In genomic region chr19:35729763-35730162, GRCh38 we compare ENCODE assay signal across 20 cellular contexts. TPM values are rescaled to one million over a fixed set of nuclear protein-coding genes. Genes with fewer than 3 reads are reported as not detected.
DNase-seq lines count a peak whose midpoint lies in the region; ATAC-seq, FAIRE-seq and TF ChIP-seq lines count a peak whose summit lies in the region.
"Had no signal": no experiment of that assay in that cellular context is flagged by ENCODE, and none has a peak within 500 bp of the region (broad histone marks: within the 10 kb centered on the region; RNA-seq: fewer than 3 reads in every experiment).

No MANE protein-coding gene starts in this region.

- intact Hi-C loops in HepG2 (cut with micrococcal nuclease; ENCODE audit: unreplicated experiment) = no loop called here
- intact Hi-C loops in PC-3 (cut with micrococcal nuclease) = no loop called here

- FAIRE-seq in HepG2 (lab: Jason Lieb, UNC) = no peak
- FAIRE-seq: A549, G401.6, GM18507 had no signal

- BruUV-seq in HepG2 (replicated peaks; lab: Mats Ljungman, UMichigan) (no TSS peak), PC-3 (replicated peaks; lab: Mats Ljungman, UMichigan) (no TSS peak)

- no peaks in the 10 kb centered on the region for H3K9me3 Mint-ChIP-seq in stimulated activated naive CD8-positive, alpha-beta T cell treated with anti-CD3 and anti-CD28 coated beads, Interleukin-15, Interleukin-2, amounts not matched to agents 100 ng/mL and 50 ng/mL, for 24 hours
- H3K9me3 Mint-ChIP-seq in activated T-helper 17 cell treated with anti-CD3 and anti-CD28 coated beads, Interleukin-2, amount 50 U/mL, for 72 hours = no peaks in the 10 kb centered on the region
- no peaks in the 10 kb centered on the region for H3K9me3 Mint-ChIP-seq in type B pancreatic cell
- H3K9me3 Mint-ChIP-seq: CD4-positive, alpha-beta memory T cell; H9; IgD-negative memory B cell had no signal

- no peak for TF ChIP-seq RAD21 in HepG2 (CRISPR knock-in tag; IDR thresholded peaks at IDR 0.05)

- no peaks in the 10 kb centered on the region for H3F3A ChIP-seq in PC-3 (ENCODE audit: low read length, unreplicated experiment)

- TF ChIP-seq EP300 in HepG2 (IDR thresholded peaks at IDR 0.05; ENCODE audit: low read depth in 2 of 2, low read length in 2 of 2) = no peak
- TF ChIP-seq EP300 in HepG2 (CRISPR knock-in tag; IDR thresholded peaks at IDR 0.05; ENCODE audit: borderline replicate concordance) = no peak
- no peak for TF ChIP-seq EP300 in tibial nerve (IDR thresholded peaks at IDR 0.05)

- H3K4me1 ChIP-seq in HepG2 (ENCODE audit: insufficient read depth, low read length) = no peaks in the 10 kb centered on the region
- no peaks in the 10 kb centered on the region for H3K4me1 ChIP-seq in PC-3 (ENCODE audit: insufficient read depth, low read length)
- H3K4me1 ChIP-seq in tibial nerve = no peaks in the 10 kb centered on the region
- H3K4me1 ChIP-seq: A549, BE2C had no signal

- no peak for TF ChIP-seq POLR2A in HepG2 (IDR thresholded peaks at IDR 0.05; ENCODE audit: insufficient read depth in 1 of 2, low read depth in 2 of 2, low read length in 2 of 2)
- TF ChIP-seq POLR2A in tibial nerve (IDR thresholded peaks at IDR 0.05) = no peak

- H3K4me3 Mint-ChIP-seq in stimulated activated naive CD8-positive, alpha-beta T cell treated with anti-CD3 and anti-CD28 coated beads, Interleukin-15, Interleukin-2, amounts not matched to agents 100 ng/mL and 50 ng/mL, for 24 hours = no peak overlapping the region
- H3K4me3 Mint-ChIP-seq in activated T-helper 17 cell treated with anti-CD3 and anti-CD28 coated beads, Interleukin-2, amount 50 U/mL, for 72 hours = no peak overlapping the region
- no peak overlapping the region for H3K4me3 Mint-ChIP-seq in type B pancreatic cell
- H3K4me3 Mint-ChIP-seq: CD4-positive, alpha-beta memory T cell; H9; IgD-negative memory B cell had no signal

- H3K36me3 Mint-ChIP-seq in stimulated activated naive CD8-positive, alpha-beta T cell treated with anti-CD3 and anti-CD28 coated beads, Interleukin-15, Interleukin-2, amounts not matched to agents 100 ng/mL and 50 ng/mL, for 24 hours (ENCODE audit: low read depth) = peaks cover 72% of the 10 kb centered on the region
- peaks cover 88% of the 10 kb centered on the region for H3K36me3 Mint-ChIP-seq in activated T-helper 17 cell treated with anti-CD3 and anti-CD28 coated beads, Interleukin-2, amount 50 U/mL, for 72 hours (ENCODE audit: low read depth)
- H3K36me3 Mint-ChIP-seq in type B pancreatic cell = peaks cover 14% of the 10 kb centered on the region

- no peak for DNase-seq in stimulated activated naive CD8-positive, alpha-beta T cell treated with anti-CD3 and anti-CD28 coated beads, Interleukin-15, Interleukin-2, amounts not matched to agents 100 U/mL and 50 U/mL, for 24 hours
- DNase-seq in HepG2 (ENCODE audit: low spot score) (no peak), type B pancreatic cell (ENCODE audit: extremely low spot score, unreplicated experiment) (no peak), PC-3 (no peak), SW480 (ENCODE audit: low spot score) (no peak), tibial nerve (ENCODE audit: low spot score in 2 of 2) (no peak)
- DNase-seq: BE2C; CD4-positive, alpha-beta memory T cell; DMS153; DMS79 treated with DMSO at 0.1 percent for 48 hours; EL; GOT3; H9 had no signal

- H4K20me1 ChIP-seq in HepG2 (ENCODE audit: insufficient read depth, low read length) = no peaks in the 10 kb centered on the region
- H4K20me1 ChIP-seq in PC-3 (ENCODE audit: low read length) = no peaks in the 10 kb centered on the region

- H3K27ac ChIP-seq in HepG2 (ENCODE audit: extremely low read length, insufficient read depth, low read length) (no peak overlapping the region), PC-3 (ENCODE audit: low read length) (no peak overlapping the region), tibial nerve (no peak overlapping the region)
- H3K27ac ChIP-seq: A549, C4-2B had no signal

- in situ Hi-C loops in HepG2 (cut with HindIII; ENCODE audit: extremely low pct_ligation_motif_present, low pct_unique_long_range_greater_than_20kb) = no loop called here

- WGBS in HepG2 (ENCODE audit: low lambda C conversion rate) = 83% methylated on average over 4 of the region's 11 CpGs
- WGBS in tibial nerve, 2 donors = 89 to 90% methylated on average over 11 of the region's 11 CpGs

- peaks cover 60 to 94% of the 10 kb centered on the region in 2 experiments; a peak in 4 of 5 replicates for H3K36me3 ChIP-seq in HepG2 (replicated peaks in 1 of 2; ENCODE audit: control insufficient read depth in 1 of 2, insufficient read depth in 2 of 2, low read length in 2 of 2)
- peaks cover 5% of the 10 kb centered on the region for H3K36me3 ChIP-seq in PC-3 (ENCODE audit: low read depth, low read length)
- peaks cover 5 to 100% (median 63%) of the 10 kb centered on the region in 3 donors for H3K36me3 ChIP-seq in tibial nerve

- no peaks in the 10 kb centered on the region for H3K9me2 ChIP-seq in PC-3 (replicated peaks; ENCODE audit: low read length)

- H3K27me3 ChIP-seq in HepG2 (ENCODE audit: control insufficient read depth in 1 of 2, insufficient read depth in 2 of 2, low read length in 2 of 2) (no peaks in the 10 kb centered on the region), PC-3 (ENCODE audit: low read length) (no peaks in the 10 kb centered on the region), tibial nerve (no peaks in the 10 kb centered on the region)
- H3K27me3 ChIP-seq: BE2C had no signal

- peak overlapping the region; percentile 70 for H3K27ac Mint-ChIP-seq in stimulated activated naive CD8-positive, alpha-beta T cell treated with anti-CD3 and anti-CD28 coated beads, Interleukin-15, Interleukin-2, amounts not matched to agents 100 ng/mL and 50 ng/mL, for 24 hours
- H3K27ac Mint-ChIP-seq in activated T-helper 17 cell treated with anti-CD3 and anti-CD28 coated beads, Interleukin-2, amount 50 U/mL, for 72 hours = peak overlapping the region; percentile 38
- peak overlapping the region; percentile 56 for H3K27ac Mint-ChIP-seq in type B pancreatic cell
- H3K27ac Mint-ChIP-seq: H9 had no signal

- ATAC-seq in stimulated activated naive CD8-positive, alpha-beta T cell treated with anti-CD3 and anti-CD28 coated beads, Interleukin-15, Interleukin-2, amounts not matched to agents 100 U/mL and 50 U/mL, for 24 hours = no peak
- ATAC-seq in activated T-helper 17 cell treated with anti-CD3 and anti-CD28 coated beads, Interleukin-2, amount 50 U/mL, for 72 hours (replicated peaks) = no peak
- ATAC-seq in HepG2 (no peak), PC-3 (no peak)
- ATAC-seq: A549 had no signal

- no peaks in the 10 kb centered on the region for H3K4me1 Mint-ChIP-seq in stimulated activated naive CD8-positive, alpha-beta T cell treated with anti-CD3 and anti-CD28 coated beads, Interleukin-15, Interleukin-2, amounts not matched to agents 100 ng/mL and 50 ng/mL, for 24 hours (ENCODE audit: low read depth)
- peaks cover 15% of the 10 kb centered on the region for H3K4me1 Mint-ChIP-seq in activated T-helper 17 cell treated with anti-CD3 and anti-CD28 coated beads, Interleukin-2, amount 50 U/mL, for 72 hours
- H3K4me1 Mint-ChIP-seq in type B pancreatic cell (ENCODE audit: unreplicated experiment) = peaks cover 5% of the 10 kb centered on the region
- H3K4me1 Mint-ChIP-seq: H9, IgD-negative memory B cell had no signal

- TF ChIP-seq CTCF in HepG2 (CRISPR knock-in tag; IDR thresholded peaks at IDR 0.05) (no peak), type B pancreatic cell (conservative IDR thresholded peaks at IDR 0.05) (no peak), PC-3 (conservative IDR thresholded peaks at IDR 0.05; ENCODE audit: low read depth, low read length) (no peak), tibial nerve (IDR thresholded peaks at IDR 0.05) (no peak)

- H3K4me2 ChIP-seq in HepG2 (ENCODE audit: low read depth, low read length) (no peak overlapping the region), PC-3 (ENCODE audit: low read length) (no peak overlapping the region)
- H3K4me2 ChIP-seq: A549 had no signal

- H3K9me3 ChIP-seq in HepG2 (ENCODE audit: low read length) (no peaks in the 10 kb centered on the region), PC-3 (ENCODE audit: low read length) (no peaks in the 10 kb centered on the region), tibial nerve (no peaks in the 10 kb centered on the region)
- H3K9me3 ChIP-seq: A549, BE2C had no signal

- no peak overlapping the region for H3K4me3 ChIP-seq in HepG2 (replicated peaks in 1 of 3; ENCODE audit: insufficient read depth in 1 of 3, low read depth in 2 of 3, low read length in 3 of 3)
- no peak overlapping the region for H3K4me3 ChIP-seq in PC-3 (ENCODE audit: low read length)
- no peak overlapping the region for H3K4me3 ChIP-seq in tibial nerve
- H3K4me3 ChIP-seq: A549 had no signal

- H3K9ac ChIP-seq in HepG2 (ENCODE audit: insufficient read depth, low read depth, low read length) (no peak overlapping the region), PC-3 (ENCODE audit: low read length) (no peak overlapping the region)

- H3K79me2 ChIP-seq in HepG2 (ENCODE audit: insufficient read depth, low read length) = no peaks in the 10 kb centered on the region
- no peaks in the 10 kb centered on the region for H3K79me2 ChIP-seq in PC-3 (ENCODE audit: low read length)

- H2AFZ ChIP-seq in HepG2 (ENCODE audit: low read length) (no peak overlapping the region), PC-3 (ENCODE audit: low read length) (no peak overlapping the region)

- POLR2A ChIA-PET in HepG2 (lab: Yijun Ruan, JAX) = interaction anchor here (1.0 to 3.6 kb wide), 2 partner anchors 10 to 11 kb away, joined by 3 to 11 read pairs; no protein-coding TSS in a partner anchor
- POLR2A ChIA-PET in PC-3 (lab: Charles Lee; ENCODE audit: unreplicated experiment) = no interaction called here

- CTCF ChIA-PET in HepG2 (lab: Yijun Ruan, JAX; ENCODE audit: low intra/inter-chr PET ratio, low total read pairs) = no interaction called here
- CTCF ChIA-PET in PC-3 (lab: Charles Lee) = no interaction called here

- H3K27me3 Mint-ChIP-seq in stimulated activated naive CD8-positive, alpha-beta T cell treated with anti-CD3 and anti-CD28 coated beads, Interleukin-15, Interleukin-2, amounts not matched to agents 100 ng/mL and 50 ng/mL, for 24 hours = no peaks in the 10 kb centered on the region
- no peaks in the 10 kb centered on the region for H3K27me3 Mint-ChIP-seq in activated T-helper 17 cell treated with anti-CD3 and anti-CD28 coated beads, Interleukin-2, amount 50 U/mL, for 72 hours
- no peaks in the 10 kb centered on the region for H3K27me3 Mint-ChIP-seq in type B pancreatic cell
- H3K27me3 Mint-ChIP-seq: CD4-positive, alpha-beta memory T cell; IgD-negative memory B cell had no signal

RNA-seq across cellular contexts. Expression of gene KMT2B, which starts 12.0 kb away (rescaled TPM):
- 100 to 1,000 TPM in 1 of 2 donors, 10 to 100 TPM in 1; 67.4 to 117 TPM for total RNA-seq in activated T-helper 17 cell treated with anti-CD3 and anti-CD28 coated beads, Interleukin-2, amount 50 U/mL, for 72 hours
- 6.2 TPM in 2 replicates for total RNA-seq in HepG2 (2016; rRNA removed; fragmentation: Illumina TruSeq; extraction: Trizol)
- total RNA-seq in HepG2 (2016; cell fraction: cytosol; rRNA removed; fragmentation: Illumina TruSeq; extraction: Trizol; ENCODE audit: low read depth) = 2.6 TPM in 2 replicates
- total RNA-seq in HepG2 (2016; cell fraction: insoluble cytoplasmic fraction; rRNA removed; fragmentation: Illumina TruSeq; extraction: Trizol) = 4.4 and 5.3 TPM in 2 replicates
- 3.8 and 4.1 TPM in 2 replicates for total RNA-seq in HepG2 (2016; cell fraction: membrane; rRNA removed; fragmentation: Illumina TruSeq; extraction: Trizol)
- 14.7 and 15.4 TPM in 2 replicates for total RNA-seq in HepG2 (2016; cell fraction: nucleus; rRNA removed; fragmentation: Illumina TruSeq; extraction: Trizol)
- polyA plus RNA-seq in HepG2 (2011; rRNA removed) = 16.9 and 19.2 TPM in 2 replicates
- 9.3 and 10.9 TPM in 2 replicates for polyA plus RNA-seq in HepG2 (2011; cell fraction: cytosol; rRNA removed)
- polyA plus RNA-seq in HepG2 (2011; cell fraction: nucleus; rRNA removed) = 113 and 130 TPM in 2 replicates
- polyA plus RNA-seq in HepG2 (2012) = 20.4 and 30.9 TPM in 2 replicates
- 2.5 and 3.0 TPM in 2 replicates for polyA plus RNA-seq in HepG2 (2016; cell fraction: cytosol; fragmentation: Illumina TruSeq; extraction: Trizol; ENCODE audit: low read depth)
- polyA plus RNA-seq in HepG2 (2016; cell fraction: insoluble cytoplasmic fraction; fragmentation: Illumina TruSeq; extraction: Trizol; ENCODE audit: low read depth) = 10.8 and 11.6 TPM in 2 replicates
- 5.5 and 6.5 TPM in 2 replicates for polyA plus RNA-seq in HepG2 (2016; cell fraction: membrane; fragmentation: Illumina TruSeq; extraction: Trizol; ENCODE audit: low read depth)
- 69.3 and 89.2 TPM in 2 replicates for polyA plus RNA-seq in HepG2 (2016; cell fraction: nucleus; fragmentation: Illumina TruSeq; extraction: Trizol; ENCODE audit: insufficient read depth, low read depth)
- 11.1 and 11.4 TPM in 2 replicates for polyA minus RNA-seq in HepG2 (2011; rRNA and poly(A)+ RNA removed; ENCODE audit: low replicate concordance)
- polyA minus RNA-seq in HepG2 (2011; cell fraction: cytosol; rRNA and poly(A)+ RNA removed) = 4.3 and 4.4 TPM in 2 replicates
- polyA minus RNA-seq in HepG2 (2011; cell fraction: nucleus; rRNA and poly(A)+ RNA removed) = 13.3 and 13.6 TPM in 2 replicates
- total RNA-seq in type B pancreatic cell (ENCODE audit: low replicate concordance) = 52.3 and 55.4 TPM in 2 replicates
- total RNA-seq in PC-3 (2014; rRNA removed) = 10.8 and 23.4 TPM in 2 replicates
- total RNA-seq in tibial nerve = 10 to 100 TPM; 12.9 to 38.7 (median 25.5) TPM

RNA-seq across cellular contexts. Expression of gene IGFLR1, which starts 12.5 kb away (rescaled TPM):
- total RNA-seq in activated T-helper 17 cell treated with anti-CD3 and anti-CD28 coated beads, Interleukin-2, amount 50 U/mL, for 72 hours = 100 to 1,000 TPM in 1 of 2 donors, 10 to 100 TPM in 1; 42.3 to 153 TPM
- total RNA-seq in HepG2 (2016; rRNA removed; fragmentation: Illumina TruSeq; extraction: Trizol) (3.4 and 5.4 TPM in 2 replicates), type B pancreatic cell (ENCODE audit: low replicate concordance) (1.5 and 3.8 TPM in 2 replicates), PC-3 (2014; rRNA removed) (0.81 and 9.3 TPM in 2 replicates), tibial nerve (10 to 100 TPM in 2 of 4 donors, 1 to 10 TPM in 2; 4.8 to 25.5 (median 10.7) TPM)
- 9.3 and 12.1 TPM in 2 replicates for total RNA-seq in HepG2 (2016; cell fraction: cytosol; rRNA removed; fragmentation: Illumina TruSeq; extraction: Trizol; ENCODE audit: low read depth)
- 3.8 and 6.5 TPM in 2 replicates for total RNA-seq in HepG2 (2016; cell fraction: insoluble cytoplasmic fraction; rRNA removed; fragmentation: Illumina TruSeq; extraction: Trizol)
- 11.9 and 15.5 TPM in 2 replicates for total RNA-seq in HepG2 (2016; cell fraction: membrane; rRNA removed; fragmentation: Illumina TruSeq; extraction: Trizol)
- total RNA-seq in HepG2 (2016; cell fraction: nucleus; rRNA removed; fragmentation: Illumina TruSeq; extraction: Trizol) = 2.7 and 3.9 TPM in 2 replicates
- 7.4 and 8.9 TPM in 2 replicates for polyA plus RNA-seq in HepG2 (2011; rRNA removed)
- 6.5 and 8.4 TPM in 2 replicates for polyA plus RNA-seq in HepG2 (2011; cell fraction: cytosol; rRNA removed)
- polyA plus RNA-seq in HepG2 (2011; cell fraction: nucleus; rRNA removed) = 22.4 and 23.0 TPM in 2 replicates
- polyA plus RNA-seq in HepG2 (2012) = 2.8 and 4.2 TPM in 2 replicates
- polyA plus RNA-seq in HepG2 (2016; cell fraction: cytosol; fragmentation: Illumina TruSeq; extraction: Trizol; ENCODE audit: low read depth) = 22.3 and 24.5 TPM in 2 replicates
- 6.5 and 10.6 TPM in 2 replicates for polyA plus RNA-seq in HepG2 (2016; cell fraction: insoluble cytoplasmic fraction; fragmentation: Illumina TruSeq; extraction: Trizol; ENCODE audit: low read depth)
- 24.0 and 25.4 TPM in 2 replicates for polyA plus RNA-seq in HepG2 (2016; cell fraction: membrane; fragmentation: Illumina TruSeq; extraction: Trizol; ENCODE audit: low read depth)
- 11.7 and 17.1 TPM in 2 replicates for polyA plus RNA-seq in HepG2 (2016; cell fraction: nucleus; fragmentation: Illumina TruSeq; extraction: Trizol; ENCODE audit: insufficient read depth, low read depth)
- 4.9 and 7.7 TPM in 2 replicates for polyA minus RNA-seq in HepG2 (2011; rRNA and poly(A)+ RNA removed; ENCODE audit: low replicate concordance)
- polyA minus RNA-seq in HepG2 (2011; cell fraction: cytosol; rRNA and poly(A)+ RNA removed) = 1.3 and 3.7 TPM in 2 replicates
- 2.8 and 3.2 TPM in 2 replicates for polyA minus RNA-seq in HepG2 (2011; cell fraction: nucleus; rRNA and poly(A)+ RNA removed)

RNA-seq across cellular contexts. Expression of gene U2AF1L4, which starts 15.5 kb away (rescaled TPM):
- 10 to 100 TPM; 17.8 to 21.6 TPM for total RNA-seq in activated T-helper 17 cell treated with anti-CD3 and anti-CD28 coated beads, Interleukin-2, amount 50 U/mL, for 72 hours
- total RNA-seq in HepG2 (2016; rRNA removed; fragmentation: Illumina TruSeq; extraction: Trizol) = 4.7 and 7.9 TPM in 2 replicates
- 2.5 and 3.0 TPM in 2 replicates for total RNA-seq in HepG2 (2016; cell fraction: cytosol; rRNA removed; fragmentation: Illumina TruSeq; extraction: Trizol; ENCODE audit: low read depth)
- 3.4 and 7.8 TPM in 2 replicates for total RNA-seq in HepG2 (2016; cell fraction: insoluble cytoplasmic fraction; rRNA removed; fragmentation: Illumina TruSeq; extraction: Trizol)
- 4.2 and 5.2 TPM in 2 replicates for total RNA-seq in HepG2 (2016; cell fraction: membrane; rRNA removed; fragmentation: Illumina TruSeq; extraction: Trizol)
- total RNA-seq in HepG2 (2016; cell fraction: nucleus; rRNA removed; fragmentation: Illumina TruSeq; extraction: Trizol) = 8.5 and 9.9 TPM in 2 replicates
- 14.2 and 15.4 TPM in 2 replicates for polyA plus RNA-seq in HepG2 (2011; rRNA removed)
- 6.5 and 9.4 TPM in 2 replicates for polyA plus RNA-seq in HepG2 (2011; cell fraction: cytosol; rRNA removed)
- polyA plus RNA-seq in HepG2 (2011; cell fraction: nucleus; rRNA removed) = 90.7 and 113 TPM in 2 replicates
- 8.2 and 8.6 TPM in 2 replicates for polyA plus RNA-seq in HepG2 (2012)
- polyA plus RNA-seq in HepG2 (2016; cell fraction: cytosol; fragmentation: Illumina TruSeq; extraction: Trizol; ENCODE audit: low read depth) = 3.5 and 5.0 TPM in 2 replicates
- 4.8 and 6.9 TPM in 2 replicates for polyA plus RNA-seq in HepG2 (2016; cell fraction: insoluble cytoplasmic fraction; fragmentation: Illumina TruSeq; extraction: Trizol; ENCODE audit: low read depth)
- 5.2 and 5.8 TPM in 2 replicates for polyA plus RNA-seq in HepG2 (2016; cell fraction: membrane; fragmentation: Illumina TruSeq; extraction: Trizol; ENCODE audit: low read depth)
- 36.4 and 41.6 TPM in 2 replicates for polyA plus RNA-seq in HepG2 (2016; cell fraction: nucleus; fragmentation: Illumina TruSeq; extraction: Trizol; ENCODE audit: insufficient read depth, low read depth)
- polyA minus RNA-seq in HepG2 (2011; rRNA and poly(A)+ RNA removed; ENCODE audit: low replicate concordance) = 9.3 and 10.1 TPM in 2 replicates
- 1.6 and 1.9 TPM in 2 replicates for polyA minus RNA-seq in HepG2 (2011; cell fraction: cytosol; rRNA and poly(A)+ RNA removed)
- 17.0 and 19.3 TPM in 2 replicates for polyA minus RNA-seq in HepG2 (2011; cell fraction: nucleus; rRNA and poly(A)+ RNA removed)
- total RNA-seq in type B pancreatic cell (ENCODE audit: low replicate concordance) = 22.2 and 25.4 TPM in 2 replicates
- 7.8 and 16.4 TPM in 2 replicates for total RNA-seq in PC-3 (2014; rRNA removed)
- total RNA-seq in tibial nerve = 10 to 100 TPM; 17.8 to 51.1 (median 43.2) TPM

RNA-seq across cellular contexts. Expression of gene PSENEN, which starts 15.7 kb away (rescaled TPM):
- 10 to 100 TPM; 34.0 to 51.2 TPM for total RNA-seq in activated T-helper 17 cell treated with anti-CD3 and anti-CD28 coated beads, Interleukin-2, amount 50 U/mL, for 72 hours
- total RNA-seq in HepG2 (2016; rRNA removed; fragmentation: Illumina TruSeq; extraction: Trizol) (20.0 and 34.2 TPM in 2 replicates), type B pancreatic cell (ENCODE audit: low replicate concordance) (74.2 and 85.4 TPM in 2 replicates), PC-3 (2014; rRNA removed) (34.3 and 42.9 TPM in 2 replicates), tibial nerve (10 to 100 TPM; 33.1 to 46.7 (median 40.3) TPM)
- 8.3 and 8.7 TPM in 2 replicates for total RNA-seq in HepG2 (2016; cell fraction: cytosol; rRNA removed; fragmentation: Illumina TruSeq; extraction: Trizol; ENCODE audit: low read depth)
- 22.6 and 36.6 TPM in 2 replicates for total RNA-seq in HepG2 (2016; cell fraction: insoluble cytoplasmic fraction; rRNA removed; fragmentation: Illumina TruSeq; extraction: Trizol)
- total RNA-seq in HepG2 (2016; cell fraction: membrane; rRNA removed; fragmentation: Illumina TruSeq; extraction: Trizol) = 9.0 and 11.8 TPM in 2 replicates
- total RNA-seq in HepG2 (2016; cell fraction: nucleus; rRNA removed; fragmentation: Illumina TruSeq; extraction: Trizol) = 25.9 and 30.1 TPM in 2 replicates
- polyA plus RNA-seq in HepG2 (2011; rRNA removed) = 16.9 and 22.6 TPM in 2 replicates
- polyA plus RNA-seq in HepG2 (2011; cell fraction: cytosol; rRNA removed) = 13.2 and 17.3 TPM in 2 replicates
- polyA plus RNA-seq in HepG2 (2011; cell fraction: nucleus; rRNA removed) = 9.9 and 11.5 TPM in 2 replicates
- 16.1 and 18.5 TPM in 2 replicates for polyA plus RNA-seq in HepG2 (2012)
- 12.4 and 17.6 TPM in 2 replicates for polyA plus RNA-seq in HepG2 (2016; cell fraction: cytosol; fragmentation: Illumina TruSeq; extraction: Trizol; ENCODE audit: low read depth)
- polyA plus RNA-seq in HepG2 (2016; cell fraction: insoluble cytoplasmic fraction; fragmentation: Illumina TruSeq; extraction: Trizol; ENCODE audit: low read depth) = 30.0 and 36.1 TPM in 2 replicates
- polyA plus RNA-seq in HepG2 (2016; cell fraction: membrane; fragmentation: Illumina TruSeq; extraction: Trizol; ENCODE audit: low read depth) = 12.5 and 13.2 TPM in 2 replicates
- 55.1 and 70.2 TPM in 2 replicates for polyA plus RNA-seq in HepG2 (2016; cell fraction: nucleus; fragmentation: Illumina TruSeq; extraction: Trizol; ENCODE audit: insufficient read depth, low read depth)
- polyA minus RNA-seq in HepG2 (2011; rRNA and poly(A)+ RNA removed; ENCODE audit: low replicate concordance) = 24.1 and 61.3 TPM in 2 replicates
- polyA minus RNA-seq in HepG2 (2011; cell fraction: cytosol; rRNA and poly(A)+ RNA removed) = 4.3 and 4.7 TPM in 2 replicates
- polyA minus RNA-seq in HepG2 (2011; cell fraction: nucleus; rRNA and poly(A)+ RNA removed) = 3.0 and 7.3 TPM in 2 replicates

RNA-seq across cellular contexts. Expression of gene LIN37, which starts 18.6 kb away (rescaled TPM):
- total RNA-seq in activated T-helper 17 cell treated with anti-CD3 and anti-CD28 coated beads, Interleukin-2, amount 50 U/mL, for 72 hours = 10 to 100 TPM; 11.0 to 20.1 TPM
- 3.5 and 6.3 TPM in 2 replicates for total RNA-seq in HepG2 (2016; rRNA removed; fragmentation: Illumina TruSeq; extraction: Trizol)
- 8.4 and 12.8 TPM in 2 replicates for total RNA-seq in HepG2 (2016; cell fraction: cytosol; rRNA removed; fragmentation: Illumina TruSeq; extraction: Trizol; ENCODE audit: low read depth)
- 4.5 and 7.1 TPM in 2 replicates for total RNA-seq in HepG2 (2016; cell fraction: insoluble cytoplasmic fraction; rRNA removed; fragmentation: Illumina TruSeq; extraction: Trizol)
- total RNA-seq in HepG2 (2016; cell fraction: membrane; rRNA removed; fragmentation: Illumina TruSeq; extraction: Trizol) = 4.8 and 6.4 TPM in 2 replicates
- total RNA-seq in HepG2 (2016; cell fraction: nucleus; rRNA removed; fragmentation: Illumina TruSeq; extraction: Trizol) = 10.4 and 11.7 TPM in 2 replicates
- polyA plus RNA-seq in HepG2 (2011; rRNA removed) = 8.7 and 8.9 TPM in 2 replicates
- 6.2 and 9.3 TPM in 2 replicates for polyA plus RNA-seq in HepG2 (2011; cell fraction: cytosol; rRNA removed)
- polyA plus RNA-seq in HepG2 (2011; cell fraction: nucleus; rRNA removed) = 53.4 and 56.4 TPM in 2 replicates
- polyA plus RNA-seq in HepG2 (2012) = 7.0 and 8.2 TPM in 2 replicates
- polyA plus RNA-seq in HepG2 (2016; cell fraction: cytosol; fragmentation: Illumina TruSeq; extraction: Trizol; ENCODE audit: low read depth) = 5.5 and 6.3 TPM in 2 replicates
- 3.9 and 5.2 TPM in 2 replicates for polyA plus RNA-seq in HepG2 (2016; cell fraction: insoluble cytoplasmic fraction; fragmentation: Illumina TruSeq; extraction: Trizol; ENCODE audit: low read depth)
- polyA plus RNA-seq in HepG2 (2016; cell fraction: membrane; fragmentation: Illumina TruSeq; extraction: Trizol; ENCODE audit: low read depth) = 3.8 and 4.3 TPM in 2 replicates
- polyA plus RNA-seq in HepG2 (2016; cell fraction: nucleus; fragmentation: Illumina TruSeq; extraction: Trizol; ENCODE audit: insufficient read depth, low read depth) = 28.1 and 34.8 TPM in 2 replicates
- 4.0 and 8.3 TPM in 2 replicates for polyA minus RNA-seq in HepG2 (2011; rRNA and poly(A)+ RNA removed; ENCODE audit: low replicate concordance)
- polyA minus RNA-seq in HepG2 (2011; cell fraction: cytosol; rRNA and poly(A)+ RNA removed) = 3.4 and 3.9 TPM in 2 replicates
- polyA minus RNA-seq in HepG2 (2011; cell fraction: nucleus; rRNA and poly(A)+ RNA removed) = 16.9 and 22.6 TPM in 2 replicates
- 15.5 and 17.9 TPM in 2 replicates for total RNA-seq in type B pancreatic cell (ENCODE audit: low replicate concordance)
- 4.6 and 8.2 TPM in 2 replicates for total RNA-seq in PC-3 (2014; rRNA removed)
- total RNA-seq in tibial nerve = 10 to 100 TPM; 18.1 to 32.7 (median 20.6) TPM
